11 cellular contexts compared by ENCODE assay signal in genomic region chr2:46848446-46848845, GRCh38.
DNase-seq lines count a peak whose midpoint lies in the region; ATAC-seq and TF ChIP-seq lines count a peak whose summit lies in the region.
"Had no signal": no experiment of that assay in that cellular context is flagged by ENCODE, and none has a peak within 500 bp of the region (broad histone marks: within the 10 kb centered on the region; RNA-seq: fewer than 3 reads in every experiment).

No MANE protein-coding gene starts in this region.

- H3K9me3 ChIP-seq in SK-N-SH (no peaks in the 10 kb centered on the region), mucosa of descending colon (no peaks in the 10 kb centered on the region), upper lobe of left lung (peaks cover 0 to 4% (median 0%) of the 10 kb centered on the region in 4 donors)

- H4K20me1 ChIP-seq in SK-N-SH (ENCODE audit: insufficient read depth): no peaks in the 10 kb centered on the region

- no peaks in the 10 kb centered on the region for H3K9me2 ChIP-seq in SK-N-SH

- TF ChIP-seq CTCF in SK-N-SH (IDR thresholded peaks at IDR 0.05) (no peak), MCF 10A (IDR thresholded peaks at IDR 0.05; ENCODE audit: unreplicated experiment) (no peak), mucosa of descending colon (IDR thresholded peaks at IDR 0.05) (no peak), upper lobe of left lung (IDR thresholded peaks at IDR 0.05) (no peak), foreskin fibroblast (IDR thresholded peaks at IDR 0.05; ENCODE audit: low read depth, low read length) (no peak)

- H3K27ac Mint-ChIP-seq in MCF 10A (ENCODE audit: low read depth, unreplicated experiment): peak overlapping the region; percentile 70
- no peak overlapping the region for H3K27ac Mint-ChIP-seq in activated CD4-positive, alpha-beta T cell treated with anti-CD3 and anti-CD28 coated beads for 36 hours
- H3K27ac Mint-ChIP-seq in stimulated activated effector memory CD8-positive, alpha-beta T cell treated with anti-CD3 and anti-CD28 coated beads, Interleukin-12 subunit alpha, Interleukin-12 subunit beta, amount 100 ng/mL, for 72 hours: no peak overlapping the region
- H3K27ac Mint-ChIP-seq: activated naive CD4-positive, alpha-beta T cell treated with anti-CD3 and anti-CD28 coated beads, Interleukin-2, amount 50 U/mL, for 24 hours had no signal

- peaks cover 67% of the 10 kb centered on the region for H3F3A ChIP-seq in SK-N-SH (replicated peaks; ENCODE audit: insufficient read depth)

- peaks cover 10% of the 10 kb centered on the region; the same call in 1 of the 2 replicates for H3K79me2 ChIP-seq in SK-N-SH (ENCODE audit: insufficient read depth)

- DNase-seq in SK-N-SH: no peak
- no peak for DNase-seq in MCF 10A (ENCODE audit: unreplicated experiment)
- peak in 2 of 3 donors; percentile 33 to 46 for DNase-seq in mucosa of descending colon
- DNase-seq in upper lobe of left lung: no peak
- no peak for DNase-seq in activated CD4-positive, alpha-beta T cell treated with anti-CD3 and anti-CD28 coated beads for 36 hours
- no peak for DNase-seq in stimulated activated effector memory CD8-positive, alpha-beta T cell treated with anti-CD3 and anti-CD28 coated beads, Interleukin-12 subunit alpha, Interleukin-12 subunit beta, amount 100 ng/mL, for 72 hours (ENCODE audit: low spot score in 2 of 2)
- DNase-seq in foreskin fibroblast: no peak
- DNase-seq: NK-92 treated with Interleukin-12 subunit alpha and Interleukin-12 subunit beta, amount 100 ng/mL, for 24 hours had no signal

- H3K4me3 ChIP-seq in SK-N-SH (ENCODE audit: low read depth in 2 of 2, low read length in 1 of 2): 0 out of 4 replicates have a peak overlapping the region, but pooled peaks of 1 of the 2 experiments have one; percentile 3
- no peak overlapping the region for H3K4me3 ChIP-seq in mucosa of descending colon
- H3K4me3 ChIP-seq in upper lobe of left lung: no peak overlapping the region
- H3K4me3 ChIP-seq in foreskin fibroblast (ENCODE audit: low read depth in 1 of 2, low read length in 2 of 2): no peak overlapping the region

- H3K4me1 Mint-ChIP-seq in MCF 10A (ENCODE audit: insufficient read depth, unreplicated experiment): peaks cover 58% of the 10 kb centered on the region
- H3K4me1 Mint-ChIP-seq in activated CD4-positive, alpha-beta T cell treated with anti-CD3 and anti-CD28 coated beads for 36 hours: no peaks in the 10 kb centered on the region
- no peaks in the 10 kb centered on the region for H3K4me1 Mint-ChIP-seq in stimulated activated effector memory CD8-positive, alpha-beta T cell treated with anti-CD3 and anti-CD28 coated beads, Interleukin-12 subunit alpha, Interleukin-12 subunit beta, amount 100 ng/mL, for 72 hours
- H3K4me1 Mint-ChIP-seq: activated naive CD4-positive, alpha-beta T cell treated with anti-CD3 and anti-CD28 coated beads, Interleukin-2, amount 50 U/mL, for 24 hours had no signal

- no TSS peak for BruUV-seq in MCF 10A (replicated peaks; lab: Mats Ljungman, UMichigan)

- peak overlapping the region; percentile 47 for H3K4me3 Mint-ChIP-seq in MCF 10A (ENCODE audit: unreplicated experiment)
- H3K4me3 Mint-ChIP-seq in activated CD4-positive, alpha-beta T cell treated with anti-CD3 and anti-CD28 coated beads for 36 hours: no peak overlapping the region
- no peak overlapping the region for H3K4me3 Mint-ChIP-seq in stimulated activated effector memory CD8-positive, alpha-beta T cell treated with anti-CD3 and anti-CD28 coated beads, Interleukin-12 subunit alpha, Interleukin-12 subunit beta, amount 100 ng/mL, for 72 hours
- H3K4me3 Mint-ChIP-seq: activated naive CD4-positive, alpha-beta T cell treated with anti-CD3 and anti-CD28 coated beads, Interleukin-2, amount 50 U/mL, for 24 hours; neural crest cell had no signal

- CTCF ChIA-PET in SK-N-SH (lab: Yijun Ruan, JAX) (interaction anchor here (1.0 to 2.0 kb wide), 10 partner anchors 11 to 221 kb away, joined by 3 to 8 read pairs (median 3); no protein-coding TSS in a partner anchor), MCF 10A (lab: Yijun Ruan, JAX) (interaction anchor here (0.5 to 1.9 kb wide), 2 partner anchors 27 to 1024 kb away, joined by 3 to 5 read pairs; no protein-coding TSS in a partner anchor)
- CTCF ChIA-PET in activated CD4-positive, alpha-beta T cell treated with anti-CD3 and anti-CD28 coated beads for 36 hours (lab: Charles Lee): no interaction called here

- H3K9me3 Mint-ChIP-seq in MCF 10A (ENCODE audit: unreplicated experiment): no peaks in the 10 kb centered on the region
- H3K9me3 Mint-ChIP-seq in activated CD4-positive, alpha-beta T cell treated with anti-CD3 and anti-CD28 coated beads for 36 hours (ENCODE audit: low read depth): no peaks in the 10 kb centered on the region
- no peaks in the 10 kb centered on the region for H3K9me3 Mint-ChIP-seq in stimulated activated effector memory CD8-positive, alpha-beta T cell treated with anti-CD3 and anti-CD28 coated beads, Interleukin-12 subunit alpha, Interleukin-12 subunit beta, amount 100 ng/mL, for 72 hours
- H3K9me3 Mint-ChIP-seq: activated naive CD4-positive, alpha-beta T cell treated with anti-CD3 and anti-CD28 coated beads, Interleukin-2, amount 50 U/mL, for 24 hours; neural crest cell had no signal

- 46% methylated on average over 6 of the region's 6 CpGs for WGBS in SK-N-SH (ENCODE audit: low lambda C conversion rate)
- 56 to 58% methylated on average over 5 to 6 of the region's 6 CpGs for WGBS in upper lobe of left lung, 2 donors

- TF ChIP-seq EP300 in SK-N-SH (IDR thresholded peaks at IDR 0.05; ENCODE audit: borderline replicate concordance in 1 of 2, low read depth in 1 of 2, low read length in 1 of 2): no peak
- no peak for TF ChIP-seq EP300 in upper lobe of left lung (IDR thresholded peaks at IDR 0.05)

- H3K27ac ChIP-seq in SK-N-SH (ENCODE audit: low read depth in 2 of 2, low read length in 1 of 2) (peak overlapping the region; percentile 92 to 99), upper lobe of left lung (peak overlapping the region; percentile 73 to 90 (median 80))

- H3K36me3 Mint-ChIP-seq in MCF 10A (ENCODE audit: insufficient read depth, unreplicated experiment): no peaks in the 10 kb centered on the region
- no peaks in the 10 kb centered on the region for H3K36me3 Mint-ChIP-seq in activated CD4-positive, alpha-beta T cell treated with anti-CD3 and anti-CD28 coated beads for 36 hours (ENCODE audit: low read depth)
- H3K36me3 Mint-ChIP-seq in stimulated activated effector memory CD8-positive, alpha-beta T cell treated with anti-CD3 and anti-CD28 coated beads, Interleukin-12 subunit alpha, Interleukin-12 subunit beta, amount 100 ng/mL, for 72 hours: no peaks in the 10 kb centered on the region
- H3K36me3 Mint-ChIP-seq: activated naive CD4-positive, alpha-beta T cell treated with anti-CD3 and anti-CD28 coated beads, Interleukin-2, amount 50 U/mL, for 24 hours had no signal

- no peak for TF ChIP-seq POLR2A in upper lobe of left lung (IDR thresholded peaks at IDR 0.05)

- H3K4me1 ChIP-seq in SK-N-SH (ENCODE audit: control insufficient read depth in 1 of 2, insufficient read depth in 2 of 2, low read depth in 1 of 2, low read length in 1 of 2) (peaks cover 63% of the 10 kb centered on the region in 2 experiments), mucosa of descending colon (ENCODE audit: low read depth) (peaks cover 51% of the 10 kb centered on the region), upper lobe of left lung (peaks cover 55 to 61% (median 57%) of the 10 kb centered on the region in 4 donors)

- H3K36me3 ChIP-seq in SK-N-SH (replicated peaks in 1 of 2; ENCODE audit: control insufficient read depth in 1 of 2, insufficient read depth in 2 of 2, low read length in 1 of 2): no peaks in the 10 kb centered on the region
- H3K36me3 ChIP-seq in mucosa of descending colon (ENCODE audit: low read depth): no peaks in the 10 kb centered on the region
- H3K36me3 ChIP-seq in upper lobe of left lung: no peaks in the 10 kb centered on the region

- peak overlapping the region; percentile 64 for H3K4me2 ChIP-seq in SK-N-SH

- intact Hi-C loops in MCF 10A (cut with micrococcal nuclease): no loop called here
- intact Hi-C loops in mucosa of descending colon (cut with DNase I, micrococcal nuclease): no loop called here
- intact Hi-C loops in activated CD4-positive, alpha-beta T cell treated with anti-CD3 and anti-CD28 coated beads for 36 hours (cut with DNase I, micrococcal nuclease): no loop called here

- no peak for TF ChIP-seq RAD21 in SK-N-SH (IDR thresholded peaks at IDR 0.05; ENCODE audit: low read length)

- POLR2A ChIA-PET in SK-N-SH (lab: Yijun Ruan, JAX): no interaction called here
- POLR2A ChIA-PET in MCF 10A (lab: Yijun Ruan, JAX): interaction anchor here (0.8 to 3.2 kb wide), 6 partner anchors 9 to 203 kb away, joined by 3 to 31 read pairs (median 8); no protein-coding TSS in a partner anchor
- POLR2A ChIA-PET in activated CD4-positive, alpha-beta T cell treated with anti-CD3 and anti-CD28 coated beads for 36 hours (lab: Charles Lee): no interaction called here

- peak overlapping the region; percentile 72 for H3K9ac ChIP-seq in SK-N-SH

- ATAC-seq in SK-N-SH treated with all-trans-retinoic acid at 6 μM for 48 hours: no peak
- no peak for ATAC-seq in mucosa of descending colon
- ATAC-seq in upper lobe of left lung (ENCODE audit: low FRiP score in 2 of 2): no peak
- no peak for ATAC-seq in activated CD4-positive, alpha-beta T cell treated with anti-CD3 and anti-CD28 coated beads for 36 hours
- no peak for ATAC-seq in stimulated activated effector memory CD8-positive, alpha-beta T cell treated with anti-CD3 and anti-CD28 coated beads, Interleukin-12 subunit alpha, Interleukin-12 subunit beta, amount 100 ng/mL, for 72 hours

- H3K27me3 Mint-ChIP-seq in MCF 10A (ENCODE audit: insufficient read depth, unreplicated experiment): no peaks in the 10 kb centered on the region
- no peaks in the 10 kb centered on the region for H3K27me3 Mint-ChIP-seq in activated CD4-positive, alpha-beta T cell treated with anti-CD3 and anti-CD28 coated beads for 36 hours
- H3K27me3 Mint-ChIP-seq: activated naive CD4-positive, alpha-beta T cell treated with anti-CD3 and anti-CD28 coated beads, Interleukin-2, amount 50 U/mL, for 24 hours had no signal

- H2AFZ ChIP-seq in SK-N-SH (ENCODE audit: low read depth): no peak overlapping the region

- no peaks in the 10 kb centered on the region for H3K27me3 ChIP-seq in SK-N-SH (ENCODE audit: insufficient read depth)
- H3K27me3 ChIP-seq in upper lobe of left lung: no peaks in the 10 kb centered on the region

TF ChIP-seq in SK-N-SH treated with all-trans-retinoic acid at 6 μM for 48 hours, 23 proteins besides CTCF, POLR2A, EP300 and RAD21 (continues in another document):
- TF ChIP-seq CREB5 (CRISPR knock-in tag; IDR thresholded peaks at IDR 0.05; ENCODE audit: low read depth): no peak

Comparison
In these comparisons a context has a peak if more than half of its experiments do, and no peak if none do; other contexts are left out.
1. DNase-seq: peak in mucosa of descending colon (2 of 3); none in SK-N-SH (single experiment), MCF 10A (single experiment), upper lobe of left lung (0 of 2), activated CD4-positive, alpha-beta T cell treated with anti-CD3 and anti-CD28 coated beads for 36 hours (single experiment), stimulated activated effector memory CD8-positive, alpha-beta T cell treated with anti-CD3 and anti-CD28 coated beads, Interleukin-12 subunit alpha, Interleukin-12 subunit beta, amount 100 ng/mL, for 72 hours (0 of 2) and foreskin fibroblast (0 of 2).